Comparison of ENCODE assay signal across 9 cellular contexts in genomic region chr3:10224794-10225660, GRCh38. TPM values are rescaled to one million over a fixed set of nuclear protein-coding genes. Genes with fewer than 3 reads are reported as not detected.
A peak's percentile ranks its signal among the peaks of the same experiment; 100 is the strongest.
DNase-seq lines count a peak whose midpoint lies in the region; ATAC-seq, FAIRE-seq and TF ChIP-seq lines count a peak whose summit lies in the region.
"Had no signal": no experiment of that assay in that cellular context is flagged by ENCODE, and none has a peak within 500 bp of the region (broad histone marks: within the 10 kb centered on the region; RNA-seq: fewer than 3 reads in every experiment).

No MANE protein-coding gene starts in this region.

- WGBS in HepG2 (ENCODE audit: low lambda C conversion rate), result 73% methylated on average over 4 of the region's 4 CpGs

- FAIRE-seq in HepG2 (lab: Jason Lieb, UNC), result peak; percentile 100
- FAIRE-seq: islet of Langerhans had no signal

- H3K4me1 ChIP-seq in HepG2 (ENCODE audit: insufficient read depth, low read length), result peaks cover 50% of the 10 kb centered on the region

- TF ChIP-seq CTCF in GM12864 (IDR thresholded peaks at IDR 0.05; ENCODE audit: low read depth, low read length, missing control alignments) (peak; percentile 78), HepG2 (CRISPR knock-in tag; IDR thresholded peaks at IDR 0.05) (peak; percentile 96)

- POLR2A ChIA-PET in HepG2 (lab: Yijun Ruan, JAX), result interaction anchor here (0.6 to 4.2 kb wide), 2 partner anchors 33 to 97 kb away, joined by 5 to 23 read pairs; no protein-coding TSS in a partner anchor

- intact Hi-C loops in HepG2 (cut with micrococcal nuclease; ENCODE audit: unreplicated experiment), result loop anchor here (1.0 to 5.0 kb wide), 5 partner anchors 20 to 383 kb away; partner anchors contain the start of genes BRK1, IRAK2 and RPUSD3

- H2AFZ ChIP-seq in HepG2 (ENCODE audit: low read length), result no peak overlapping the region

- H3K27ac ChIP-seq in HepG2 (ENCODE audit: extremely low read length, insufficient read depth, low read length), result peak overlapping the region; percentile 61

- TF ChIP-seq EP300 in HepG2 (IDR thresholded peaks at IDR 0.05; ENCODE audit: low read depth in 2 of 2, low read length in 2 of 2) (peak in 1 of 2 experiments; percentile 94; a peak in 3 of 4 replicates), HepG2 (CRISPR knock-in tag; IDR thresholded peaks at IDR 0.05; ENCODE audit: borderline replicate concordance) (peak; percentile 83)

- BruUV-seq in HepG2 (replicated peaks; lab: Mats Ljungman, UMichigan), result no TSS peak

- DNase-seq in GM12864 (ENCODE audit: low read depth) (peak; percentile 64), NCI-H510A (lab: John Stamatoyannopoulos, UW) (peak; percentile 27), dedifferentiated amniotic fluid mesenchymal stem cell (ENCODE audit: extremely low spot score) (peak; percentile 65), HepG2 (ENCODE audit: low spot score) (peak; percentile 99)
- DNase-seq in activated CD4-positive, alpha-beta T cell treated with anti-CD3 and anti-CD28 coated beads for 4 hours, result peak; percentile 63 to 68
- peak; percentile 43 for DNase-seq in stimulated activated CD8-positive, alpha-beta memory T cell treated with anti-CD3 and anti-CD28 coated beads, Interleukin-12 subunit alpha, Interleukin-12 subunit beta, amount 100 ng/mL, for 1 hour (ENCODE audit: low read depth)

- TF ChIP-seq RAD21 in HepG2 (CRISPR knock-in tag; IDR thresholded peaks at IDR 0.05), result peak; percentile 97

- no peaks in the 10 kb centered on the region for H3K79me2 ChIP-seq in HepG2 (ENCODE audit: insufficient read depth, low read length)

- H3K9me3 ChIP-seq in HepG2 (ENCODE audit: low read length), result no peaks in the 10 kb centered on the region

- ATAC-seq in HG02678 (IDR thresholded peaks at IDR 0.05; ENCODE audit: unreplicated experiment) (peak; percentile 38), HepG2 (peak; percentile 96), HG03460 (IDR thresholded peaks at IDR 0.05; ENCODE audit: unreplicated experiment) (no peak)

- TF ChIP-seq POLR2A in HepG2 (IDR thresholded peaks at IDR 0.05; ENCODE audit: insufficient read depth in 1 of 2, low read depth in 2 of 2, low read length in 2 of 2), result no peak

- peak overlapping the region; percentile 4; the same call in 1 of the 2 replicates for H3K4me2 ChIP-seq in HepG2 (ENCODE audit: low read depth, low read length)

- peaks cover 21 to 38% of the 10 kb centered on the region in 2 experiments for H3K36me3 ChIP-seq in HepG2 (replicated peaks in 1 of 2; ENCODE audit: control insufficient read depth in 1 of 2, insufficient read depth in 2 of 2, low read length in 2 of 2)

- CTCF ChIA-PET in HepG2 (lab: Yijun Ruan, JAX; ENCODE audit: low intra/inter-chr PET ratio, low total read pairs), result interaction anchor here (0.7 to 1.4 kb wide), 2 partner anchors 33 to 60 kb away, joined by 6 to 8 read pairs; partner anchors contain the start of gene IRAK2

- H3K4me3 ChIP-seq in GM12864 (ENCODE audit: low read depth, low read length), result no peak overlapping the region
- H3K4me3 ChIP-seq in HepG2 (replicated peaks in 1 of 3; ENCODE audit: insufficient read depth in 1 of 3, low read depth in 2 of 3, low read length in 3 of 3), result no peak overlapping the region

- 0 out of 2 replicates have a peak overlapping the region, but pooled peaks have one; percentile 49 for H3K9ac ChIP-seq in HepG2 (ENCODE audit: insufficient read depth, low read depth, low read length)

- in situ Hi-C loops in HepG2 (cut with HindIII; ENCODE audit: extremely low pct_ligation_motif_present, low pct_unique_long_range_greater_than_20kb), result loop anchor here (10.0 kb wide), 1 partner anchor 60 kb away; the partner anchor contains the start of gene IRAK2

- H3K27me3 ChIP-seq in HepG2 (ENCODE audit: control insufficient read depth in 1 of 2, insufficient read depth in 2 of 2, low read length in 2 of 2), result no peaks in the 10 kb centered on the region

- no peaks in the 10 kb centered on the region for H4K20me1 ChIP-seq in HepG2 (ENCODE audit: insufficient read depth, low read length)

TF ChIP-seq in HepG2, 621 proteins besides CTCF, POLR2A, EP300 and RAD21 (continues in another document):
- TF ChIP-seq ZNF280D (CRISPR knock-in tag; IDR thresholded peaks at IDR 0.05) (peak; percentile 90), ZNF572 (CRISPR knock-in tag; IDR thresholded peaks at IDR 0.05) (no peak), RXRB (CRISPR knock-in tag; IDR thresholded peaks at IDR 0.05; ENCODE audit: borderline replicate concordance) (peak; percentile 98), HMGXB3 (CRISPR knock-in tag; IDR thresholded peaks at IDR 0.05; ENCODE audit: borderline replicate concordance) (peak; percentile 70), ZNF619 (CRISPR knock-in tag; IDR thresholded peaks at IDR 0.05) (peak; percentile 39; the same call in 1 of the 2 replicates), RELA (CRISPR knock-in tag; IDR thresholded peaks at IDR 0.05) (peak; percentile 88; the same call in 1 of the 2 replicates), TGIF2 (CRISPR knock-in tag; IDR thresholded peaks at IDR 0.05) (peak; percentile 69)

RNA-seq across cellular contexts. Expression of gene TATDN2, which starts 23.2 kb away (rescaled TPM):
- total RNA-seq in HepG2 (2016; rRNA removed; fragmentation: Illumina TruSeq; extraction: Trizol), result 21.9 and 23.9 TPM in 2 replicates
- 6.6 and 7.4 TPM in 2 replicates for total RNA-seq in HepG2 (2016; cell fraction: cytosol; rRNA removed; fragmentation: Illumina TruSeq; extraction: Trizol; ENCODE audit: low read depth)
- 20.1 and 20.5 TPM in 2 replicates for total RNA-seq in HepG2 (2016; cell fraction: insoluble cytoplasmic fraction; rRNA removed; fragmentation: Illumina TruSeq; extraction: Trizol)
- 26.1 and 26.9 TPM in 2 replicates for total RNA-seq in HepG2 (2016; cell fraction: membrane; rRNA removed; fragmentation: Illumina TruSeq; extraction: Trizol)
- total RNA-seq in HepG2 (2016; cell fraction: nucleus; rRNA removed; fragmentation: Illumina TruSeq; extraction: Trizol), result 23.9 and 28.8 TPM in 2 replicates
- 12.1 and 17.1 TPM in 2 replicates for polyA plus RNA-seq in HepG2 (2011; rRNA removed)
- polyA plus RNA-seq in HepG2 (2011; cell fraction: cytosol; rRNA removed), result 12.0 and 14.6 TPM in 2 replicates
- 28.5 and 29.0 TPM in 2 replicates for polyA plus RNA-seq in HepG2 (2011; cell fraction: nucleus; rRNA removed)
- polyA plus RNA-seq in HepG2 (2012), result 21.4 and 21.6 TPM in 2 replicates
- 7.7 and 8.7 TPM in 2 replicates for polyA plus RNA-seq in HepG2 (2016; cell fraction: cytosol; fragmentation: Illumina TruSeq; extraction: Trizol; ENCODE audit: low read depth)
- 25.2 and 26.4 TPM in 2 replicates for polyA plus RNA-seq in HepG2 (2016; cell fraction: insoluble cytoplasmic fraction; fragmentation: Illumina TruSeq; extraction: Trizol; ENCODE audit: low read depth)
- 25.5 and 26.0 TPM in 2 replicates for polyA plus RNA-seq in HepG2 (2016; cell fraction: membrane; fragmentation: Illumina TruSeq; extraction: Trizol; ENCODE audit: low read depth)
- 29.9 and 30.2 TPM in 2 replicates for polyA plus RNA-seq in HepG2 (2016; cell fraction: nucleus; fragmentation: Illumina TruSeq; extraction: Trizol; ENCODE audit: insufficient read depth, low read depth)
- polyA minus RNA-seq in HepG2 (2011; rRNA and poly(A)+ RNA removed; ENCODE audit: low replicate concordance), result 33.5 and 56.4 TPM in 2 replicates
- 8.4 and 9.5 TPM in 2 replicates for polyA minus RNA-seq in HepG2 (2011; cell fraction: cytosol; rRNA and poly(A)+ RNA removed)
- polyA minus RNA-seq in HepG2 (2011; cell fraction: nucleus; rRNA and poly(A)+ RNA removed), result 60.3 and 66.9 TPM in 2 replicates

Comparison
In these comparisons a context has a peak if more than half of its experiments do, and no peak if none do; other contexts are left out.
1. DNase-seq: peak in every context shown above with its lines; median percentile 99 in HepG2; 66 in activated CD4-positive, alpha-beta T cell treated with anti-CD3 and anti-CD28 coated beads for 4 hours; 65 in dedifferentiated amniotic fluid mesenchymal stem cell; 64 in GM12864; 43 in stimulated activated CD8-positive, alpha-beta memory T cell treated with anti-CD3 and anti-CD28 coated beads, Interleukin-12 subunit alpha, Interleukin-12 subunit beta, amount 100 ng/mL, for 1 hour; 27 in NCI-H510A.